In genomic region chr16:24442631-24443030, GRCh38 we compare ENCODE assay signal across 38 cellular contexts.
"Had no signal": no experiment of that assay in that cellular context is flagged by ENCODE, and none has a peak within 500 bp of the region (broad histone marks: within the 10 kb centered on the region; RNA-seq: fewer than 3 reads in every experiment).

No MANE protein-coding gene starts in this region.

- H3K36me3 ChIP-seq: adrenal gland, ascending aorta, brain microvascular endothelial cell, breast epithelium, cardiac muscle cell had no signal

- H3K27ac ChIP-seq: adrenal gland, ascending aorta, body of pancreas, brain microvascular endothelial cell, breast epithelium, cardiac muscle cell had no signal

- H3K36me3 Mint-ChIP-seq: activated naive CD4-positive, alpha-beta T cell treated with anti-CD3 and anti-CD28 coated beads, Interleukin-2, amount 10 ng/mL, durations not matched to agents 7 days and 5 days; activated naive CD4-positive, alpha-beta T cell treated with anti-CD3 and anti-CD28 coated beads, Interleukin-2, amount 50 U/mL, for 24 hours; activated naive CD4-positive, alpha-beta T cell treated with anti-CD3 and anti-CD28 coated beads, Interleukin-2, amount 50 U/mL, for 72 hours; activated naive CD8-positive, alpha-beta T cell; activated naive CD8-positive, alpha-beta T cell treated with anti-CD3 and anti-CD28 coated beads for 36 hours; activated naive CD8-positive, alpha-beta T cell treated with anti-CD3 and anti-CD28 coated beads, Interleukin-2, amount 10 ng/mL, durations not matched to agents 7 days and 5 days; brain had no signal

- H3K27me3 Mint-ChIP-seq: activated naive CD8-positive, alpha-beta T cell treated with anti-CD3 and anti-CD28 coated beads for 36 hours; activated naive CD8-positive, alpha-beta T cell treated with anti-CD3 and anti-CD28 coated beads, Interleukin-2, amount 10 ng/mL, durations not matched to agents 7 days and 5 days; activated T-helper 17 cell treated with anti-CD3 and anti-CD28 coated beads, Interleukin-2, amount 50 U/mL, for 72 hours had no signal

- H3K27me3 ChIP-seq: adrenal gland, ascending aorta, body of pancreas, brain microvascular endothelial cell, breast epithelium, cardiac muscle cell had no signal

- DNase-seq: activated effector memory CD4-positive, alpha-beta T cell treated with anti-CD3 and anti-CD28 coated beads, Interleukin-2, amount 50 U/mL, for 16 hours; activated effector memory CD4-positive, alpha-beta T cell treated with Interleukin-2 at 50 U/mL for 16 hours; activated gamma-delta T cell; activated gamma-delta T cell treated with Interleukin-2 at 50 U/mL for 16 hours; activated naive CD4-positive, alpha-beta T cell; activated naive CD4-positive, alpha-beta T cell treated with anti-CD3 and anti-CD28 coated beads for 36 hours; activated naive CD4-positive, alpha-beta T cell treated with anti-CD3 and anti-CD28 coated beads, Interleukin-2, amount 10 ng/mL, durations not matched to agents 7 days and 5 days; activated naive CD4-positive, alpha-beta T cell treated with anti-CD3 and anti-CD28 coated beads, Interleukin-2, amount 50 U/mL, for 16 hours; activated naive CD4-positive, alpha-beta T cell treated with Interleukin-2 at 50 U/mL for 16 hours; activated naive CD8-positive, alpha-beta T cell treated with anti-CD3 and anti-CD28 coated beads for 36 hours; activated naive CD8-positive, alpha-beta T cell treated with anti-CD3 and anti-CD28 coated beads, Interleukin-2, amount 10 ng/mL, durations not matched to agents 7 days and 5 days; activated naive CD8-positive, alpha-beta T cell treated with anti-CD3 and anti-CD28 coated beads, Interleukin-2, amount 50 U/mL, for 24 hours; activated T-cell treated with anti-CD3 and anti-CD28 coated beads, Interleukin-2, amount 50 U/mL, for 1 hour; activated T-cell treated with anti-CD3 and anti-CD28 coated beads, Interleukin-2, amount 50 U/mL, for 24 hours; activated T-cell treated with anti-CD3 and anti-CD28 coated beads, Interleukin-2, amount 50 U/mL, for 4 hours; activated T-cell treated with anti-CD3 and anti-CD28 coated beads, Interleukin-2, amount 50 U/mL, for 48 hours; activated T-cell treated with anti-CD3 and anti-CD28 coated beads, Interleukin-2, amount 50 U/mL, for 72 hours; adrenal gland; amniotic stem cell; amygdala; anterior cingulate cortex; aorta; body of pancreas; brain microvascular endothelial cell; caudate nucleus; central memory CD4-positive, alpha-beta T cell; cerebellar nuclear complex had no signal

- ATAC-seq: activated naive CD4-positive, alpha-beta T cell treated with anti-CD3 and anti-CD28 coated beads, Interleukin-2, amount 50 U/mL, for 72 hours; activated naive CD8-positive, alpha-beta T cell treated with anti-CD3 and anti-CD28 coated beads, Interleukin-2, amount 50 U/mL, for 24 hours; activated T-cell treated with anti-CD3 and anti-CD28 coated beads, Interleukin-2, amount 50 U/mL, for 4 hours; activated T-cell treated with anti-CD3 and anti-CD28 coated beads, Interleukin-2, amount 50 U/mL, for 72 hours; activated T-helper 17 cell treated with anti-CD3 and anti-CD28 coated beads, Interleukin-2, amount 50 U/mL, for 72 hours; body of pancreas had no signal

- H3K27ac Mint-ChIP-seq: activated naive CD4-positive, alpha-beta T cell treated with anti-CD3 and anti-CD28 coated beads for 36 hours; activated naive CD4-positive, alpha-beta T cell treated with anti-CD3 and anti-CD28 coated beads, Interleukin-2, amount 10 ng/mL, durations not matched to agents 7 days and 5 days; activated naive CD4-positive, alpha-beta T cell treated with anti-CD3 and anti-CD28 coated beads, Interleukin-2, amount 50 U/mL, for 24 hours; activated naive CD4-positive, alpha-beta T cell treated with anti-CD3 and anti-CD28 coated beads, Interleukin-2, amount 50 U/mL, for 72 hours; activated naive CD8-positive, alpha-beta T cell; activated naive CD8-positive, alpha-beta T cell treated with anti-CD3 and anti-CD28 coated beads for 36 hours; activated naive CD8-positive, alpha-beta T cell treated with anti-CD3 and anti-CD28 coated beads, Interleukin-2, amount 10 ng/mL, durations not matched to agents 7 days and 5 days; activated naive CD8-positive, alpha-beta T cell treated with anti-CD3 and anti-CD28 coated beads, Interleukin-2, amount 50 U/mL, for 24 hours; activated T-cell treated with anti-CD3 and anti-CD28 coated beads, Interleukin-2, amount 50 U/mL, for 24 hours; activated T-cell treated with anti-CD3 and anti-CD28 coated beads, Interleukin-2, amount 50 U/mL, for 72 hours; activated T-helper 1 cell treated with anti-CD3 and anti-CD28 coated beads, Interleukin-12 subunit alpha, Interleukin-12 subunit beta, Interleukin-2, Interleukin-4 antibody, amounts not matched to agents 30 ng/mL and 10 ng/mL and 1 ng/mL, durations not matched to agents 14 hours and 24 hours and 36 hours; activated T-helper 17 cell treated with anti-CD3 and anti-CD28 coated beads, Interleukin-2, amount 50 U/mL, for 72 hours; activated T-helper 2 cell treated with anti-CD3 and anti-CD28 coated beads, Interferon-gamma antibody, Interleukin-2, Interleukin-4, amounts not matched to agents 10 μg/mL and 5 μg/mL and 100 μg/mL, durations not matched to agents 14 hours and 24 hours and 36 hours; brain had no signal

- H3K9me3 Mint-ChIP-seq: activated naive CD4-positive, alpha-beta T cell treated with anti-CD3 and anti-CD28 coated beads for 36 hours; activated naive CD4-positive, alpha-beta T cell treated with anti-CD3 and anti-CD28 coated beads, Interleukin-2, amount 10 ng/mL, durations not matched to agents 7 days and 5 days; activated naive CD4-positive, alpha-beta T cell treated with anti-CD3 and anti-CD28 coated beads, Interleukin-2, amount 50 U/mL, for 24 hours; activated naive CD4-positive, alpha-beta T cell treated with anti-CD3 and anti-CD28 coated beads, Interleukin-2, amount 50 U/mL, for 72 hours; activated naive CD8-positive, alpha-beta T cell treated with anti-CD3 and anti-CD28 coated beads for 36 hours; activated naive CD8-positive, alpha-beta T cell treated with anti-CD3 and anti-CD28 coated beads, Interleukin-2, amount 10 ng/mL, durations not matched to agents 7 days and 5 days; activated naive CD8-positive, alpha-beta T cell treated with anti-CD3 and anti-CD28 coated beads, Interleukin-2, amount 50 U/mL, for 24 hours; activated T-cell treated with anti-CD3 and anti-CD28 coated beads, Interleukin-2, amount 50 U/mL, for 24 hours; activated T-cell treated with anti-CD3 and anti-CD28 coated beads, Interleukin-2, amount 50 U/mL, for 4 hours; activated T-cell treated with anti-CD3 and anti-CD28 coated beads, Interleukin-2, amount 50 U/mL, for 72 hours; activated T-helper 1 cell treated with anti-CD3 and anti-CD28 coated beads, Interleukin-12 subunit alpha, Interleukin-12 subunit beta, Interleukin-2, Interleukin-4 antibody, amounts not matched to agents 30 ng/mL and 10 ng/mL and 1 ng/mL, durations not matched to agents 14 hours and 24 hours and 36 hours; activated T-helper 17 cell treated with anti-CD3 and anti-CD28 coated beads, Interleukin-2, amount 50 U/mL, for 72 hours; activated T-helper 2 cell treated with anti-CD3 and anti-CD28 coated beads, Interferon-gamma antibody, Interleukin-2, Interleukin-4, amounts not matched to agents 10 μg/mL and 5 μg/mL and 100 μg/mL, durations not matched to agents 14 hours and 24 hours and 36 hours; central memory CD8-positive, alpha-beta T cell had no signal

- H3K4me3 Mint-ChIP-seq: activated naive CD4-positive, alpha-beta T cell treated with anti-CD3 and anti-CD28 coated beads for 36 hours; activated naive CD4-positive, alpha-beta T cell treated with anti-CD3 and anti-CD28 coated beads, Interleukin-2, amount 10 ng/mL, durations not matched to agents 7 days and 5 days; activated naive CD4-positive, alpha-beta T cell treated with anti-CD3 and anti-CD28 coated beads, Interleukin-2, amount 50 U/mL, for 24 hours; activated naive CD8-positive, alpha-beta T cell; activated naive CD8-positive, alpha-beta T cell treated with anti-CD3 and anti-CD28 coated beads for 36 hours; activated naive CD8-positive, alpha-beta T cell treated with anti-CD3 and anti-CD28 coated beads, Interleukin-2, amount 10 ng/mL, durations not matched to agents 7 days and 5 days; activated naive CD8-positive, alpha-beta T cell treated with anti-CD3 and anti-CD28 coated beads, Interleukin-2, amount 50 U/mL, for 24 hours; activated T-cell treated with anti-CD3 and anti-CD28 coated beads, Interleukin-2, amount 50 U/mL, for 24 hours; activated T-cell treated with anti-CD3 and anti-CD28 coated beads, Interleukin-2, amount 50 U/mL, for 4 hours; activated T-cell treated with anti-CD3 and anti-CD28 coated beads, Interleukin-2, amount 50 U/mL, for 72 hours; activated T-helper 1 cell treated with anti-CD3 and anti-CD28 coated beads, Interleukin-12 subunit alpha, Interleukin-12 subunit beta, Interleukin-2, Interleukin-4 antibody, amounts not matched to agents 30 ng/mL and 10 ng/mL and 1 ng/mL, durations not matched to agents 14 hours and 24 hours and 36 hours; activated T-helper 17 cell treated with anti-CD3 and anti-CD28 coated beads, Interleukin-2, amount 50 U/mL, for 72 hours; brain; central memory CD8-positive, alpha-beta T cell had no signal

- H3K4me1 ChIP-seq: adrenal gland, ascending aorta, body of pancreas, breast epithelium had no signal

- H3K9me3 ChIP-seq: adrenal gland, ascending aorta, body of pancreas, breast epithelium had no signal

- H3K4me3 ChIP-seq: adrenal gland, ascending aorta, body of pancreas, breast epithelium, cardiac muscle cell had no signal

- H3K4me1 Mint-ChIP-seq: activated naive CD4-positive, alpha-beta T cell treated with anti-CD3 and anti-CD28 coated beads, Interleukin-2, amount 10 ng/mL, durations not matched to agents 7 days and 5 days; activated naive CD4-positive, alpha-beta T cell treated with anti-CD3 and anti-CD28 coated beads, Interleukin-2, amount 50 U/mL, for 24 hours; activated naive CD8-positive, alpha-beta T cell treated with anti-CD3 and anti-CD28 coated beads for 36 hours; activated naive CD8-positive, alpha-beta T cell treated with anti-CD3 and anti-CD28 coated beads, Interleukin-2, amount 10 ng/mL, durations not matched to agents 7 days and 5 days; activated naive CD8-positive, alpha-beta T cell treated with anti-CD3 and anti-CD28 coated beads, Interleukin-2, amount 50 U/mL, for 24 hours; activated T-helper 17 cell treated with anti-CD3 and anti-CD28 coated beads, Interleukin-2, amount 50 U/mL, for 72 hours; brain; central memory CD8-positive, alpha-beta T cell had no signal
